25 cellular contexts compared by ENCODE assay signal in genomic region chr3:100413619-100414018, GRCh38.
"Had no signal": no experiment of that assay in that cellular context is flagged by ENCODE, and none has a peak within 500 bp of the region (broad histone marks: within the 10 kb centered on the region; RNA-seq: fewer than 3 reads in every experiment).

No MANE protein-coding gene starts in this region.

- DNase-seq: activated CD4-positive, alpha-beta memory T cell treated with anti-CD3 and anti-CD28 coated beads, Interleukin-2, amount 10 ng/mL, durations not matched to agents 7 days and 5 days; activated CD4-positive, alpha-beta T cell treated with anti-CD3 and anti-CD28 coated beads for 1 hour; activated CD4-positive, alpha-beta T cell treated with anti-CD3 and anti-CD28 coated beads for 4 hours; activated CD4-positive, alpha-beta T cell treated with anti-CD3 and anti-CD28 coated beads, Interleukin-2, amount 10 ng/mL, durations not matched to agents 7 days and 5 days; activated CD4-positive, alpha-beta T cell treated with anti-CD3 and anti-CD28 coated beads, Interleukin-2, amount 50 U/mL, for 4 hours; activated CD8-positive, alpha-beta memory T cell treated with anti-CD3 and anti-CD28 coated beads, Interleukin-2, amount 50 U/mL, for 48 hours; activated gamma-delta T cell; activated naive CD4-positive, alpha-beta T cell; activated naive CD4-positive, alpha-beta T cell treated with anti-CD3 and anti-CD28 coated beads, Interleukin-2, amount 10 ng/mL, durations not matched to agents 7 days and 5 days; activated naive CD8-positive, alpha-beta T cell treated with anti-CD3 and anti-CD28 coated beads, Interleukin-2, amount 10 ng/mL, durations not matched to agents 7 days and 5 days; activated T-cell treated with anti-CD3 and anti-CD28 coated beads for 4 hours; activated T-cell treated with anti-CD3 and anti-CD28 coated beads, Interleukin-2, amount 50 U/mL, for 24 hours; activated T-cell treated with anti-CD3 and anti-CD28 coated beads, Interleukin-2, amount 50 U/mL, for 72 hours; cortex of kidney; dermis blood vessel endothelial cell; effector CD4-positive, alpha-beta T cell; effector memory CD8-positive, alpha-beta T cell; erythroblast; esophagus squamous epithelium; foreskin melanocyte; T-helper 2 cell had no signal

- H3K4me3 ChIP-seq: ascending aorta, breast epithelium, esophagus squamous epithelium, gastroesophageal sphincter had no signal

- H3K36me3 ChIP-seq: breast epithelium, esophagus squamous epithelium had no signal

- H3K9me3 ChIP-seq: esophagus squamous epithelium had no signal

- ATAC-seq: activated naive CD4-positive, alpha-beta T cell treated with anti-CD3 and anti-CD28 coated beads, Interleukin-2, amount 50 U/mL, for 72 hours; activated T-cell treated with anti-CD3 and anti-CD28 coated beads, Interleukin-2, amount 50 U/mL, for 72 hours; effector memory CD8-positive, alpha-beta T cell; gastroesophageal sphincter had no signal

- H3K27ac ChIP-seq: ascending aorta, breast epithelium, esophagus squamous epithelium, gastroesophageal sphincter had no signal

- H3K27me3 ChIP-seq: ascending aorta, breast epithelium, esophagus squamous epithelium, gastroesophageal sphincter had no signal

- H3K4me1 ChIP-seq: ascending aorta, breast epithelium, esophagus squamous epithelium, gastroesophageal sphincter had no signal
